ENCODE assay signal across 22 cellular contexts in genomic region chr7:122394512-122394911, GRCh38.
DNase-seq lines count a peak whose midpoint lies in the region; ATAC-seq and TF ChIP-seq lines count a peak whose summit lies in the region.
"Had no signal": no experiment of that assay in that cellular context is flagged by ENCODE, and none has a peak within 500 bp of the region (broad histone marks: within the 10 kb centered on the region; RNA-seq: fewer than 3 reads in every experiment).

No MANE protein-coding gene starts in this region.

- POLR2A ChIA-PET in HEK293 (lab: Yijun Ruan, JAX), result no interaction called here

- TF ChIP-seq CTCF in HEK293 (tag by site-specific recombination; IDR thresholded peaks at IDR 0.05), result no peak

- H3K9me3 ChIP-seq in HEK293 (ENCODE audit: control insufficient read depth, insufficient read depth, low read depth, low read length), result no peaks in the 10 kb centered on the region
- H3K9me3 ChIP-seq: BE2C, BLaER1 had no signal

- DNase-seq in NCI-H69 (lab: John Stamatoyannopoulos, UW) (peak; percentile 45), RKO (ENCODE audit: low spot score) (no peak), cortex of kidney (lab: John Stamatoyannopoulos, UW) (no peak)
- DNase-seq: 8988T; ACHN; BE2C; C1 segment of cervical spinal cord; CD4-positive, alpha-beta memory T cell; CD4-positive, CD25-positive, alpha-beta regulatory T cell; CD8-positive, alpha-beta memory T cell; COR-L47; DMS 273 treated with DMSO at 0.1 percent for 48 hours; DMS153; DMS53; DMS79; DND-41; EL; GDM1 had no signal

- H3K4me3 ChIP-seq in HEK293 (ENCODE audit: low read depth, low read length), result no peak overlapping the region
- H3K4me3 ChIP-seq: BLaER1, GM12878 had no signal

- no peaks in the 10 kb centered on the region; the same call in 1 of the 2 replicates for H3K4me1 ChIP-seq in HEK293 (ENCODE audit: control insufficient read depth, insufficient read depth, low read length)
- H3K4me1 ChIP-seq: BE2C, BLaER1 had no signal

- no peaks in the 10 kb centered on the region; a peak in 1 of 3 replicates for H3K36me3 ChIP-seq in HEK293 (ENCODE audit: control insufficient read depth in 2 of 2, insufficient read depth in 1 of 2, low read length in 2 of 2)
- H3K36me3 ChIP-seq: BE2C, BLaER1 had no signal

- H3K27ac ChIP-seq in HEK293 (ENCODE audit: extremely low read depth, low read depth, low read length), result no peak overlapping the region
- H3K27ac ChIP-seq: BLaER1 had no signal

- no peak for ATAC-seq in HG03520 (IDR thresholded peaks at IDR 0.05; ENCODE audit: unreplicated experiment)
- ATAC-seq: GM12878 had no signal

- CTCF ChIA-PET in HEK293 (lab: Yijun Ruan, JAX), result no interaction called here

TF ChIP-seq in HEK293, 187 proteins besides CTCF, POLR2A, EP300 and RAD21:
- no peak for TF ChIP-seq ZNF350 (tag by site-specific recombination; IDR thresholded peaks at IDR 0.05)
- TF ChIP-seq ZFP41 (tag by site-specific recombination; IDR thresholded peaks at IDR 0.05; ENCODE audit: borderline replicate concordance), result no peak
- no peak for TF ChIP-seq ZNF777 (tag by site-specific recombination; IDR thresholded peaks at IDR 0.05; ENCODE audit: borderline replicate concordance)
- no peak for TF ChIP-seq ZNF600 (tag by site-specific recombination; IDR thresholded peaks at IDR 0.05)
- TF ChIP-seq ZNF341 (tag by site-specific recombination; IDR thresholded peaks at IDR 0.05; ENCODE audit: low read depth), result 0 out of 2 replicates have a peak, but pooled peaks have one; percentile 22
- TF ChIP-seq ZBTB21 (tag by site-specific recombination; IDR thresholded peaks at IDR 0.05), result no peak
- TF ChIP-seq ZNF513 (tag by site-specific recombination; IDR thresholded peaks at IDR 0.05), result no peak
TF ChIP-seq in HEK293: peak in this region for 1.
